Comparison of ENCODE assay signal across 8 cellular contexts in the genomic region with DNA sequence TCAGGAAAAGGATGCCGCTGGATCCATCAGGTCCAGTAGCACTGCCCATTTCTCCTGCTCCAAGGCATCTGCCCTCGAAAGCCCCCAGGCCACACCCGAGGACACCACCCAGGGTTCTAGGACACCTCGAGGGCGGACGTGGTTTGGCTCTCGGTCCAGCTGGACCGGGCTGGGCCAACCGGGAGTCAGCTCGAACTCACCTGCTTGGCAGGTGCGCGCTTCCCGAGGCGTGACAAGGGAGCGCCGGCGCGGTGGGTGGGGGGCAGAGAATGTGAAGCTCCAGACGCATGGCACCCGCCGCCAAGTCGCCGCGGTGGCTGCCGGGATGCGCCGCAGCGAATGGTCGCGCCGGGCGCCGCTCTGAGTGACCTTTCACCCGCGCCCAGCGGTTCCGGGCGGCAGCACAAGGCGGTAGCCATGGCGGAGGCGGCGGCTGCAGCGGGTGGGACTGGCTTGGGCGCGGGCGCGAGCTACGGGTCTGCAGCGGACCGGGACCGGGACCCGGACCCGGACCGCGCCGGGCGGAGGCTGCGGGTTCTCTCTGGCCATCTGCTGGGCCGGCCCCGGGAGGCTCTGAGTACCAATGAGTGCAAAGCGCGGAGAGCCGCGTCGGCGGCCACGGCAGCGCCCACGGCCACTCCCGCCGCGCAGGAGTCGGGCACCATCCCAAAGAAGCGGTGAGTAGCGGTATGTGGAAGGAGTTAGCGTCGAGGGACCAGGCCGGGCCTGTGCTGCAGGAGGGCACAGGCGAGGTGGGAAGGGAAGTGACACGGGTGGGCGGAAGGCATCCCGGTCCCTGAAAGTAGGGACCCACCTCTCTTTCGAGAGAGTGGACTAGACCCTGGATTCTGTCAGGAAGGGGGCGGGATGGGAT. TPM values are rescaled to one million over a fixed set of nuclear protein-coding genes. Genes with fewer than 3 reads are reported as not detected.
DNase-seq lines count a peak whose midpoint lies in the region; ATAC-seq and TF ChIP-seq lines count a peak whose summit lies in the region.

A gene (plus strand): TSS at position 401 of the 874 bp plus-strand sequence. CDS start 17 bp downstream, at position 418.

- H3K4me3 ChIP-seq in IMR-90 (ENCODE audit: insufficient read depth, low read depth, low read length) (peak within 1 kb of the TSS; percentile 91), neuron (ENCODE audit: low read length) (peak within 1 kb of the TSS; percentile 68), subcutaneous abdominal adipose tissue (ENCODE audit: low read depth in 1 of 5, low read length in 5 of 5) (peak within 1 kb of the TSS; percentile 85 to 94 (median 90))

- in situ Hi-C loops in IMR-90 (cut with MboI; ENCODE audit: low sequenced_read_pairs) = no loop called here

- H4K91ac ChIP-seq in IMR-90 (ENCODE audit: insufficient read depth, low read depth, low read length) = peak within 1 kb of the TSS; percentile 92

- intact Hi-C loops in IMR-90 (cut with micrococcal nuclease) = no loop called here

- peak within 1 kb of the TSS; percentile 80 for H3K56ac ChIP-seq in IMR-90 (ENCODE audit: extremely low read depth, insufficient read depth, low read length)

- peak within 1 kb of the TSS; percentile 69 for H2BK15ac ChIP-seq in IMR-90 (ENCODE audit: low read depth, low read length)

- H2AFZ ChIP-seq in IMR-90 (replicated peaks; ENCODE audit: low read length, poor library complexity) (peak within 1 kb of the TSS; percentile 99), neuron (ENCODE audit: low read depth, low read length) (peak within 1 kb of the TSS; percentile 98)

- H3K4me1 ChIP-seq in IMR-90 (ENCODE audit: control insufficient read depth, insufficient read depth, low read length) (peaks cover 4% of the 10 kb centered on the region), foreskin keratinocyte (no peaks in the 10 kb centered on the region), neuron (ENCODE audit: insufficient read depth, low read length) (peaks cover 13% of the 10 kb centered on the region), subcutaneous abdominal adipose tissue (ENCODE audit: control insufficient read depth in 5 of 5, insufficient read depth in 5 of 5, low read length in 5 of 5) (peaks cover 0 to 56% (median 44%) of the 10 kb centered on the region in 5 donors)

- H3K36me3 ChIP-seq in IMR-90 (ENCODE audit: control insufficient read depth, insufficient read depth, low read length) (no peaks in the 10 kb centered on the region), neuron (ENCODE audit: insufficient read depth, low read length) (no peaks in the 10 kb centered on the region), subcutaneous abdominal adipose tissue (ENCODE audit: control insufficient read depth in 5 of 5, insufficient read depth in 5 of 5, low read length in 5 of 5) (no peaks in the 10 kb centered on the region)

- H3K27ac ChIP-seq in IMR-90 (ENCODE audit: insufficient read depth, low read length) (peak within 1 kb of the TSS; percentile 79), foreskin keratinocyte (peak within 1 kb of the TSS; percentile 59), subcutaneous abdominal adipose tissue (ENCODE audit: low read depth, low read length) (peak within 1 kb of the TSS; percentile 61)

- H3K14ac ChIP-seq in IMR-90 (replicated peaks; ENCODE audit: low read depth, low read length) = peak within 1 kb of the TSS; percentile 96

- H3K79me1 ChIP-seq in IMR-90 (ENCODE audit: low read depth in 1 of 2, low read length in 2 of 2) = peaks cover 17 to 50% of the 10 kb centered on the region in 2 experiments

- POLR2A ChIA-PET in IMR-90 (lab: Charles Lee; ENCODE audit: unreplicated experiment) = interaction anchor here (0.9 to 1.0 kb wide), 2 partner anchors 26 to 155 kb away, joined by 3 read pairs; no protein-coding TSS in a partner anchor

- peak; percentile 83 for DNase-seq in DMS53 treated with DMSO at 0.1 percent for 48 hours (lab: John Stamatoyannopoulos, UW; ENCODE audit: unreplicated experiment)
- peak; percentile 52 for DNase-seq in IMR-90
- peak; percentile 90 for DNase-seq in RPMI8226
- peak; percentile 67 for DNase-seq in activated effector memory CD4-positive, alpha-beta T cell treated with Interleukin-2 at 50 U/mL for 16 hours
- peak in 1 of 2 donors; percentile 46 for DNase-seq in foreskin keratinocyte

- dilution Hi-C loops in IMR-90 (cut with HindIII; ENCODE audit: low sequenced_read_pairs, unreplicated experiment) = no loop called here

- no peaks in the 10 kb centered on the region for H3K27me3 ChIP-seq in IMR-90 (ENCODE audit: control insufficient read depth, insufficient read depth, low read length)
- H3K27me3 ChIP-seq in foreskin keratinocyte = no peaks in the 10 kb centered on the region
- H3K27me3 ChIP-seq in neuron (ENCODE audit: insufficient read depth, low read length) = no peaks in the 10 kb centered on the region
- no peaks in the 10 kb centered on the region for H3K27me3 ChIP-seq in subcutaneous abdominal adipose tissue (ENCODE audit: control insufficient read depth in 5 of 5, insufficient read depth in 4 of 5, low read length in 5 of 5)

- 1% methylated on average over 53 of the region's 84 CpGs; no CpG with 5 or more reads in 1 of the 2 experiments for WGBS in IMR-90 (ENCODE audit: extremely low coverage in 2 of 2, insufficient read length in 1 of 2), 2 experiments

- H3K9me3 ChIP-seq in IMR-90 (ENCODE audit: control insufficient read depth, insufficient read depth, low read length) (no peaks in the 10 kb centered on the region), neuron (ENCODE audit: low read length) (no peaks in the 10 kb centered on the region), subcutaneous abdominal adipose tissue (ENCODE audit: control insufficient read depth in 5 of 5, low read length in 5 of 5) (no peaks in the 10 kb centered on the region)

- peak within 1 kb of the TSS; percentile 23 for H2BK20ac ChIP-seq in IMR-90 (ENCODE audit: low read depth, low read length)

- H4K5ac ChIP-seq in IMR-90 (ENCODE audit: low read depth, low read length) = peak within 1 kb of the TSS; percentile 97

- H3K4ac ChIP-seq in IMR-90 (ENCODE audit: low read depth, low read length) = peak within 1 kb of the TSS; percentile 93

- H3K9me1 ChIP-seq in IMR-90 (ENCODE audit: insufficient read depth, low read length) = peaks cover 5% of the 10 kb centered on the region

- no peak for TF ChIP-seq CTCF in IMR-90 (conservative IDR thresholded peaks at IDR 0.05; ENCODE audit: low read depth, low read length)
- TF ChIP-seq CTCF in foreskin keratinocyte (conservative IDR thresholded peaks at IDR 0.05) = no peak

- peak within 1 kb of the TSS; percentile 92 for H2AK9ac ChIP-seq in IMR-90 (replicated peaks; ENCODE audit: low read depth, low read length, poor library complexity)

- TF ChIP-seq POLR2A in IMR-90 (IDR thresholded peaks at IDR 0.05; ENCODE audit: low read depth, low read length) = peak; percentile 43

- H4K8ac ChIP-seq in IMR-90 (ENCODE audit: low read depth in 2 of 2, low read length in 2 of 2) = peak within 1 kb of the TSS; percentile 97 to 98

- H3K4me2 ChIP-seq in IMR-90 (ENCODE audit: low read depth, low read length) = peak within 1 kb of the TSS; percentile 98

- H2BK120ac ChIP-seq in IMR-90 (ENCODE audit: low read depth, low read length) = peak within 1 kb of the TSS; percentile 84

- CTCF ChIA-PET in IMR-90 (lab: Yijun Ruan, JAX) = interaction anchor here (0.6 to 1.3 kb wide), 3 partner anchors 12 to 228 kb away, joined by 4 to 8 read pairs (median 7); no protein-coding TSS in a partner anchor

- TF ChIP-seq RAD21 in IMR-90 (IDR thresholded peaks at IDR 0.05; ENCODE audit: low read length) = no peak

- peak within 1 kb of the TSS; percentile 88 for H3K9ac ChIP-seq in IMR-90 (ENCODE audit: low read depth, low read length)
- peak within 1 kb of the TSS; percentile 57 to 91 (median 89) for H3K9ac ChIP-seq in subcutaneous abdominal adipose tissue (ENCODE audit: low read length in 5 of 5)

- BruUV-seq in IMR-90 (replicated peaks; lab: Mats Ljungman, UMichigan) = no TSS peak

- H2AK5ac ChIP-seq in IMR-90 (ENCODE audit: low read depth, low read length) = peak within 1 kb of the TSS; percentile 75

- H2BK5ac ChIP-seq in IMR-90 (ENCODE audit: low read depth, low read length, poor library complexity, severe bottlenecking) = peak within 1 kb of the TSS; percentile 78

- peak within 1 kb of the TSS; percentile 55 for H3K18ac ChIP-seq in IMR-90 (ENCODE audit: low read depth, low read length)

- H3K23ac ChIP-seq in IMR-90 (ENCODE audit: low read depth, low read length) = peak within 1 kb of the TSS; percentile 97

- H4K20me1 ChIP-seq in IMR-90 (ENCODE audit: insufficient read depth, low read length) = peaks cover 13% of the 10 kb centered on the region

- ATAC-seq in GM21529 (IDR thresholded peaks at IDR 0.05; ENCODE audit: unreplicated experiment) = peak; percentile 87
- peak; percentile 93 for ATAC-seq in IMR-90 (ENCODE audit: low read depth)
- ATAC-seq in foreskin keratinocyte = peak; percentile 76

TF ChIP-seq in IMR-90, 13 proteins besides CTCF, POLR2A, EP300 and RAD21:
- TF ChIP-seq FOS (IDR thresholded peaks at IDR 0.05; ENCODE audit: low read depth, low read length) (no peak), MXI1 (IDR thresholded peaks at IDR 0.05; ENCODE audit: borderline replicate concordance, low read depth, low read length) (peak; percentile 40; the same call in 1 of the 2 replicates), BHLHE40 (IDR thresholded peaks at IDR 0.05; ENCODE audit: low read depth, low read length) (no peak), MAZ (IDR thresholded peaks at IDR 0.05; ENCODE audit: borderline replicate concordance, low read depth, low read length) (0 out of 2 replicates have a peak, but pooled peaks have one; percentile 28)

RNA-seq across cellular contexts. Expression of the gene that starts here (rescaled TPM):
- total RNA-seq in IMR-90 (2012; rRNA removed) (18.6 and 34.4 TPM in 2 replicates), foreskin keratinocyte (32.2 and 35.7 TPM in 2 replicates)
- polyA plus RNA-seq in IMR-90 (2012; rRNA removed) (5.5 and 6.6 TPM in 2 replicates), foreskin keratinocyte (6.5 and 8.2 TPM in 2 replicates)
- polyA plus RNA-seq in IMR-90 (2012; cell fraction: cytosol; rRNA removed) = 2.5 and 7.5 TPM in 2 replicates
- 2.3 and 3.0 TPM in 2 replicates for polyA plus RNA-seq in IMR-90 (2012; cell fraction: nucleus; rRNA removed; ENCODE audit: low replicate concordance)
